Comparison of ENCODE assay signal across 11 cellular contexts in genomic region chr5:56211298-56211865, GRCh38. TPM values are rescaled to one million over a fixed set of nuclear protein-coding genes. Genes with fewer than 3 reads are reported as not detected.
A peak's percentile ranks its signal among the peaks of the same experiment; 100 is the strongest.
DNase-seq lines count a peak whose midpoint lies in the region; ATAC-seq and TF ChIP-seq lines count a peak whose summit lies in the region.
"Had no signal": no experiment of that assay in that cellular context is flagged by ENCODE, and none has a peak within 500 bp of the region (broad histone marks: within the 10 kb centered on the region; RNA-seq: fewer than 3 reads in every experiment).

No MANE protein-coding gene starts in this region.

- no peak overlapping the region for H2AFZ ChIP-seq in fibroblast of lung (ENCODE audit: low read length)
- no peak overlapping the region for H2AFZ ChIP-seq in neural progenitor cell (replicated peaks)

- H3K36me3 Mint-ChIP-seq in neural progenitor cell: peaks cover 2% of the 10 kb centered on the region
- no peaks in the 10 kb centered on the region for H3K36me3 Mint-ChIP-seq in activated CD8-positive, alpha-beta memory T cell treated with anti-CD3 and anti-CD28 coated beads, Interleukin-2, amount 10 ng/mL, durations not matched to agents 7 days and 5 days

- H3K4me1 Mint-ChIP-seq in neural progenitor cell: peaks cover 19% of the 10 kb centered on the region
- no peaks in the 10 kb centered on the region for H3K4me1 Mint-ChIP-seq in activated CD8-positive, alpha-beta memory T cell treated with anti-CD3 and anti-CD28 coated beads, Interleukin-2, amount 10 ng/mL, durations not matched to agents 7 days and 5 days
- H3K4me1 Mint-ChIP-seq: memory B cell had no signal

- H3K36me3 ChIP-seq in BJ (ENCODE audit: control insufficient read depth, insufficient read depth, low read length) (no peaks in the 10 kb centered on the region), Panc1 (ENCODE audit: control insufficient read depth, insufficient read depth, low read length) (no peaks in the 10 kb centered on the region), fibroblast of lung (ENCODE audit: control insufficient read depth, insufficient read depth, low read length) (no peaks in the 10 kb centered on the region), neural progenitor cell (no peaks in the 10 kb centered on the region)
- H3K36me3 ChIP-seq: ascending aorta had no signal

- H4K20me1 ChIP-seq in fibroblast of lung (ENCODE audit: control insufficient read depth, extremely low read depth, insufficient read depth, low read length): no peaks in the 10 kb centered on the region
- no peaks in the 10 kb centered on the region for H4K20me1 ChIP-seq in neural progenitor cell (ENCODE audit: low read depth)

- TF ChIP-seq CTCF in BJ (IDR thresholded peaks at IDR 0.05; ENCODE audit: insufficient read depth, low read depth, low read length) (no peak), Panc1 (IDR thresholded peaks at IDR 0.05) (no peak), fibroblast of lung (conservative IDR thresholded peaks at IDR 0.05 in 1 of 2, IDR thresholded peaks at IDR 0.05 in 1 of 2; ENCODE audit: low read depth in 1 of 2, low read length in 2 of 2) (no peak), neural progenitor cell (IDR thresholded peaks at IDR 0.05) (no peak)

- H3K9me3 ChIP-seq in Panc1 (ENCODE audit: control insufficient read depth, insufficient read depth, low read depth, low read length) (no peaks in the 10 kb centered on the region), fibroblast of lung (ENCODE audit: control insufficient read depth, insufficient read depth, low read depth, low read length) (no peaks in the 10 kb centered on the region), neural progenitor cell (ENCODE audit: low read depth) (no peaks in the 10 kb centered on the region)

- intact Hi-C loops in Panc1 (cut with micrococcal nuclease; ENCODE audit: unreplicated experiment): no loop called here

- DNase-seq in BJ (ENCODE audit: low read depth) (peak; percentile 78), Panc1 (ENCODE audit: low read depth, low spot score) (peak; percentile 64), fibroblast of lung (ENCODE audit: low read depth in 2 of 2) (peak; percentile 89 to 97), neural progenitor cell (ENCODE audit: low spot score) (peak; percentile 7), NCI-H1436 (lab: John Stamatoyannopoulos, UW) (no peak), NCI-H2196 treated with DMSO at 0.1 percent for 48 hours (lab: John Stamatoyannopoulos, UW; ENCODE audit: unreplicated experiment) (no peak)
- no peak for DNase-seq in activated CD8-positive, alpha-beta memory T cell treated with anti-CD3 and anti-CD28 coated beads, Interleukin-2, amount 10 ng/mL, durations not matched to agents 7 days and 5 days
- DNase-seq: NCI-H2171 had no signal

- POLR2A ChIA-PET in BJ (lab: Charles Lee) (no interaction called here), Panc1 (lab: Charles Lee) (no interaction called here)

- H3K4me3 ChIP-seq in BJ (ENCODE audit: low read depth, low read length): no peak overlapping the region
- no peak overlapping the region for H3K4me3 ChIP-seq in Panc1 (ENCODE audit: low read depth in 2 of 2, low read length in 2 of 2)
- H3K4me3 ChIP-seq in fibroblast of lung (replicated peaks in 1 of 4; ENCODE audit: control extremely low read depth in 1 of 4, insufficient read depth in 1 of 4, low read depth in 3 of 4, low read length in 4 of 4): no peak overlapping the region
- H3K4me3 ChIP-seq in neural progenitor cell: no peak overlapping the region
- H3K4me3 ChIP-seq: ascending aorta had no signal

- CTCF ChIA-PET in BJ (lab: Yijun Ruan, JAX) (interaction anchor here (1.0 to 1.4 kb wide), 3 partner anchors 10 to 59 kb away, joined by 3 read pairs; no protein-coding TSS in a partner anchor), Panc1 (lab: Charles Lee) (no interaction called here)
- CTCF ChIA-PET in activated CD8-positive, alpha-beta memory T cell treated with anti-CD3 and anti-CD28 coated beads, Interleukin-2, amount 10 ng/mL, durations not matched to agents 7 days and 5 days (lab: Charles Lee): no interaction called here

- H3K4me2 ChIP-seq in fibroblast of lung (ENCODE audit: extremely low read depth, insufficient read depth, low read length): peak overlapping the region; percentile 59
- no peak overlapping the region for H3K4me2 ChIP-seq in neural progenitor cell

- no peak overlapping the region for H3K4me3 Mint-ChIP-seq in neural progenitor cell
- no peak overlapping the region for H3K4me3 Mint-ChIP-seq in activated CD8-positive, alpha-beta memory T cell treated with anti-CD3 and anti-CD28 coated beads, Interleukin-2, amount 10 ng/mL, durations not matched to agents 7 days and 5 days
- H3K4me3 Mint-ChIP-seq: memory B cell had no signal

- H3K27me3 ChIP-seq in BJ (ENCODE audit: control insufficient read depth, insufficient read depth, low read length) (no peaks in the 10 kb centered on the region), Panc1 (ENCODE audit: control insufficient read depth, insufficient read depth, low read length) (no peaks in the 10 kb centered on the region), fibroblast of lung (ENCODE audit: control insufficient read depth, insufficient read depth, low read length) (no peaks in the 10 kb centered on the region), neural progenitor cell (no peaks in the 10 kb centered on the region)
- H3K27me3 ChIP-seq: ascending aorta had no signal

- peaks cover 2% of the 10 kb centered on the region for H3K27me3 Mint-ChIP-seq in neural progenitor cell (ENCODE audit: insufficient read depth, low read depth)
- peaks cover 3% of the 10 kb centered on the region for H3K27me3 Mint-ChIP-seq in activated CD8-positive, alpha-beta memory T cell treated with anti-CD3 and anti-CD28 coated beads, Interleukin-2, amount 10 ng/mL, durations not matched to agents 7 days and 5 days

- BruUV-seq in Panc1 (replicated peaks; lab: Mats Ljungman, UMichigan): no TSS peak

- ATAC-seq in Panc1 (peak; percentile 93), GM19467 (IDR thresholded peaks at IDR 0.05; ENCODE audit: unreplicated experiment) (no peak)
- ATAC-seq in activated CD8-positive, alpha-beta memory T cell treated with anti-CD3 and anti-CD28 coated beads, Interleukin-2, amount 10 ng/mL, durations not matched to agents 7 days and 5 days: no peak

- H3K79me2 ChIP-seq in fibroblast of lung (ENCODE audit: control insufficient read depth, insufficient read depth, low read length) (no peaks in the 10 kb centered on the region), neural progenitor cell (ENCODE audit: low read depth) (no peaks in the 10 kb centered on the region)

- H3K27ac Mint-ChIP-seq in neural progenitor cell: no peak overlapping the region
- H3K27ac Mint-ChIP-seq in activated CD8-positive, alpha-beta memory T cell treated with anti-CD3 and anti-CD28 coated beads, Interleukin-2, amount 10 ng/mL, durations not matched to agents 7 days and 5 days: no peak overlapping the region
- H3K27ac Mint-ChIP-seq: memory B cell had no signal

- H3K9ac ChIP-seq in fibroblast of lung (ENCODE audit: insufficient read depth, low read length): no peak overlapping the region
- H3K9ac ChIP-seq in neural progenitor cell: no peak overlapping the region

- no peaks in the 10 kb centered on the region for H3F3A ChIP-seq in neural progenitor cell (ENCODE audit: low read depth)

- H3K27ac ChIP-seq in Panc1 (ENCODE audit: low read length) (peak overlapping the region; percentile 70), fibroblast of lung (ENCODE audit: insufficient read depth, low read length) (peak overlapping the region; percentile 19), neural progenitor cell (no peak overlapping the region)
- H3K27ac ChIP-seq: ascending aorta had no signal

- H3K4me1 ChIP-seq in Panc1 (ENCODE audit: control insufficient read depth, insufficient read depth, low read length) (peaks cover 18% of the 10 kb centered on the region), fibroblast of lung (ENCODE audit: control insufficient read depth, extremely low read depth, insufficient read depth, low read length) (peaks cover 13% of the 10 kb centered on the region), neural progenitor cell (no peaks in the 10 kb centered on the region)

- H3K9me3 Mint-ChIP-seq in neural progenitor cell: peaks cover 22% of the 10 kb centered on the region
- H3K9me3 Mint-ChIP-seq in activated CD8-positive, alpha-beta memory T cell treated with anti-CD3 and anti-CD28 coated beads, Interleukin-2, amount 10 ng/mL, durations not matched to agents 7 days and 5 days (ENCODE audit: low read depth): peaks cover 6% of the 10 kb centered on the region

- in situ Hi-C loops in Panc1 (cut with HindIII; ENCODE audit: low pct_unique_long_range_greater_than_20kb, low sequenced_read_pairs): no loop called here

RNA-seq across cellular contexts. Expression of gene ANKRD55, which starts 21.7 kb away (rescaled TPM):
- not detected in 2 replicates for polyA plus RNA-seq in BJ (2011; rRNA removed)
- polyA minus RNA-seq in BJ (2011; rRNA and poly(A)+ RNA removed): not detected in 2 replicates
- total RNA-seq in Panc1 (2021; ENCODE audit: unreplicated experiment): not detected
- polyA plus RNA-seq in Panc1 (2012; ENCODE audit: insufficient read length): 0.22 TPM
- total RNA-seq in fibroblast of lung: under 0.01 TPM in 1 of 2 replicates, not detected in the other
- 0.25 TPM in 1 of 2 replicates, not detected in the other for polyA plus RNA-seq in fibroblast of lung
- 0.08 and 0.21 TPM in 2 replicates for polyA plus RNA-seq in fibroblast of lung (2012)
- not detected in 2 replicates for polyA minus RNA-seq in fibroblast of lung (ENCODE audit: low replicate concordance)
- total RNA-seq in neural progenitor cell (ENCODE audit: low replicate concordance): not detected in 2 replicates
- total RNA-seq in activated CD8-positive, alpha-beta memory T cell treated with anti-CD3 and anti-CD28 coated beads, Interleukin-2, amount 10 ng/mL, durations not matched to agents 7 days and 5 days: under 1 TPM in 1 of 2 experiments, not detected in 1; 0.26 TPM
- total RNA-seq: ascending aorta had no signal

Comparison
In these comparisons a context has a peak if more than half of its experiments do, and no peak if none do; other contexts are left out.
1. DNase-seq: peak in BJ (single experiment), Panc1 (single experiment), fibroblast of lung (2 of 2) and neural progenitor cell (single experiment); none in NCI-H1436 (single experiment), activated CD8-positive, alpha-beta memory T cell treated with anti-CD3 and anti-CD28 coated beads, Interleukin-2, amount 10 ng/mL, durations not matched to agents 7 days and 5 days (single experiment) and NCI-H2196 treated with DMSO at 0.1 percent for 48 hours (single experiment).